ENCODE assay signal across 8 cellular contexts in genomic region chr5:75566710-75567309, GRCh38. TPM values are rescaled to one million over a fixed set of nuclear protein-coding genes. Genes with fewer than 3 reads are reported as not detected.
A peak's percentile ranks its signal among the peaks of the same experiment; 100 is the strongest.
DNase-seq lines count a peak whose midpoint lies in the region; ATAC-seq and TF ChIP-seq lines count a peak whose summit lies in the region.

No MANE protein-coding gene starts in this region.

- no peak for TF ChIP-seq POLR2A in NB4 (IDR thresholded peaks at IDR 0.05; ENCODE audit: extremely low read depth, insufficient read length)
- TF ChIP-seq POLR2A in tibial nerve (IDR thresholded peaks at IDR 0.05): no peak

- H3K4me1 ChIP-seq in cardiac muscle cell (ENCODE audit: low read depth): peaks cover 6% of the 10 kb centered on the region
- peaks cover 0 to 25% (median 10%) of the 10 kb centered on the region in 4 donors for H3K4me1 ChIP-seq in tibial nerve

- no peaks in the 10 kb centered on the region for H3K36me3 ChIP-seq in cardiac muscle cell
- peaks cover 0 to 15% (median 4%) of the 10 kb centered on the region in 3 donors for H3K36me3 ChIP-seq in tibial nerve

- H3K4me3 ChIP-seq in NB4 (ENCODE audit: low read depth, low read length) (no peak overlapping the region), cardiac muscle cell (no peak overlapping the region), tibial nerve (no peak overlapping the region)

- ATAC-seq in GM18517 (IDR thresholded peaks at IDR 0.05; ENCODE audit: unreplicated experiment): peak; percentile 90
- peak; percentile 87 for ATAC-seq in HG02678 (IDR thresholded peaks at IDR 0.05; ENCODE audit: unreplicated experiment)

- peak in 1 of 2 donors; percentile 60 for TF ChIP-seq EP300 in tibial nerve (IDR thresholded peaks at IDR 0.05)

- no peak for TF ChIP-seq CTCF in NB4 (IDR thresholded peaks at IDR 0.05; ENCODE audit: low read depth, low read length)
- no peak for TF ChIP-seq CTCF in cardiac muscle cell (IDR thresholded peaks at IDR 0.05; ENCODE audit: low read depth, low read length)
- TF ChIP-seq CTCF in tibial nerve (IDR thresholded peaks at IDR 0.05): no peak

- DNase-seq in NB4 (ENCODE audit: low read depth): peak; percentile 88
- DNase-seq in activated T-cell treated with anti-CD3 and anti-CD28 coated beads for 48 hours (ENCODE audit: low read depth): peak; percentile 49
- DNase-seq in cardiac muscle cell (ENCODE audit: low read depth in 1 of 2, low spot score in 1 of 2): peak; percentile 31 to 95
- peak; percentile 69 for DNase-seq in smooth muscle cell of the brain vasculature (ENCODE audit: low read depth, low spot score)
- DNase-seq in tibial nerve (ENCODE audit: low spot score in 2 of 2): no peak
- DNase-seq in NCI-H510A treated with DMSO at 0.1 percent for 48 hours (lab: John Stamatoyannopoulos, UW): no peak

- no peaks in the 10 kb centered on the region for H3K27me3 ChIP-seq in cardiac muscle cell
- no peaks in the 10 kb centered on the region for H3K27me3 ChIP-seq in tibial nerve

- H3K9me3 ChIP-seq in cardiac muscle cell (ENCODE audit: low read depth): no peaks in the 10 kb centered on the region
- H3K9me3 ChIP-seq in tibial nerve: peaks cover 0 to 22% (median 10%) of the 10 kb centered on the region in 4 donors

- 50 to 59% methylated on average over 6 of the region's 6 CpGs for WGBS in tibial nerve, 2 donors

- no peak overlapping the region for H3K27ac ChIP-seq in cardiac muscle cell
- peak overlapping the region in 2 of 4 donors; percentile 12 to 20 for H3K27ac ChIP-seq in tibial nerve

RNA-seq across cellular contexts. Expression of gene ANKDD1B, which starts 44.4 kb away (rescaled TPM):
- total RNA-seq in cardiac muscle cell (0.09 TPM in 1 of 2 replicates, not detected in the other), tibial nerve (1 to 10 TPM in 3 of 4 donors, under 1 TPM in 1; 0.63 to 3.9 (median 1.3) TPM)
- not detected in 2 replicates for polyA plus RNA-seq in cardiac muscle cell

RNA-seq across cellular contexts. Expression of gene POLK, which starts 55.1 kb away (rescaled TPM):
- total RNA-seq in cardiac muscle cell (9.0 and 11.7 TPM in 2 replicates), tibial nerve (10 to 100 TPM; 48.6 to 58.8 (median 56.2) TPM)
- polyA plus RNA-seq in cardiac muscle cell: 10.0 and 11.4 TPM in 2 replicates

RNA-seq across cellular contexts. Expression of gene CERT1, which starts 55.4 kb away (rescaled TPM):
- total RNA-seq in cardiac muscle cell (11.1 and 12.8 TPM in 2 replicates), tibial nerve (10 to 100 TPM; 36.1 to 42.3 (median 39.0) TPM)
- 17.5 and 20.9 TPM in 2 replicates for polyA plus RNA-seq in cardiac muscle cell

Comparison
In these comparisons a context has a peak if more than half of its experiments do, and no peak if none do; other contexts are left out.
1. DNase-seq: peak in NB4 (single experiment), activated T-cell treated with anti-CD3 and anti-CD28 coated beads for 48 hours (single experiment), cardiac muscle cell (2 of 2) and smooth muscle cell of the brain vasculature (single experiment); none in tibial nerve (0 of 2) and NCI-H510A treated with DMSO at 0.1 percent for 48 hours (single experiment).